In genomic region chrX:10555846-10556245, GRCh38 we compare ENCODE assay signal across 14 cellular contexts.
"Had no signal": no experiment of that assay in that cellular context is flagged by ENCODE, and none has a peak within 500 bp of the region (broad histone marks: within the 10 kb centered on the region; RNA-seq: fewer than 3 reads in every experiment).

No MANE protein-coding gene starts in this region.

- H3K27ac Mint-ChIP-seq: activated naive CD8-positive, alpha-beta T cell had no signal

- H3K4me3 Mint-ChIP-seq: activated naive CD8-positive, alpha-beta T cell; central memory CD8-positive, alpha-beta T cell had no signal

- DNase-seq: activated CD4-positive, alpha-beta T cell treated with anti-CD3 and anti-CD28 coated beads, Interleukin-2, amount 50 U/mL, for 1 hour; activated CD8-positive, alpha-beta memory T cell treated with anti-CD3 and anti-CD28 coated beads for 24 hours; activated gamma-delta T cell treated with Interleukin-2 at 50 U/mL for 16 hours; amniotic stem cell; body of pancreas; effector memory CD4-positive, alpha-beta T cell; foreskin melanocyte; heart left ventricle; midbrain; stimulated activated CD4-positive, alpha-beta T cell treated with anti-CD3 and anti-CD28 coated beads, Interleukin-2, amount 100 ng/mL, for 48 hours; stimulated activated naive CD4-positive, alpha-beta T cell; tibial artery had no signal

- H3K36me3 Mint-ChIP-seq: activated naive CD8-positive, alpha-beta T cell had no signal

- ATAC-seq: body of pancreas had no signal

- H3K4me1 Mint-ChIP-seq: central memory CD8-positive, alpha-beta T cell had no signal

- H3K27me3 Mint-ChIP-seq: activated naive CD8-positive, alpha-beta T cell; central memory CD8-positive, alpha-beta T cell had no signal
